9 cellular contexts compared by ENCODE assay signal in the genomic region with DNA sequence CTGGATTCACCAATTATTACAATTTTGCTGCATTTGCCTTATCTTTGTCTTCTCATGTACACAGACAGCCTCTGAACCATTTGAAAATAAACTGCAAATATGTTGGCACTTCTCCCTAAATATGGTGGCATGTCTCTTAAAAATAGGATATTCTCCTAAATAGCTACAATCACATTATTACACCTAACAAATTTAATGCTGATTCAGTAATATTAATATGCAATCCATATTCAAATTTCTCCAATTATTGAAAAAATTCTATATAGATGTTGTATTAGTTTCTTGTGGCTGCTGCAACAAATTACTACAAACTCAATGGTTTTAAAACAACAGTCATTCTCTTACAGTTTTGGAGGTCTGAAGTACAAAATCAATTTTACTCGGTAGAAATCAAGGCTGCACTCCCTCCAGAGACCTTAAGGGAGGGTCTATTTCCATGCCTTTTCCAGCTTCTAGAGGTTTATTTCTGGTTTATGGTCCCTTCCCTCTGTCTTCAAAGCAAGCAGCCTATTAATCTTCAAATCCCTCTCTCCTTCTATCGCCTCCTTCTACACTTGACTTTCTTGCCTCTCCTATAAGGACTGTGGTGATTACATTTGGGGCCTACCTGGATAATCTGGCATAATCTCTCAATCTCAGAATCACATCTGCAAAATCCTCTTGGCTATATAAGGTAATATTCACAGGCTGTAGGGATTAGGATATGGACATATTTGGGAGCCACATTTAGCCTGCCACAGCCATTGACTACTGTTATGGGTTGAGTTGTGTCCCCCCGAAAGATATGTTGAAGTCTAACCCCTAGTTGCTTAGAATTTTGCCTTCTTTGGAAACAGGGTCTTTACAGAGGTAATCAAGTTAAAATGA. TPM values are rescaled to one million over a fixed set of nuclear protein-coding genes. Genes with fewer than 3 reads are reported as not detected.
DNase-seq lines count a peak whose midpoint lies in the region; ATAC-seq and TF ChIP-seq lines count a peak whose summit lies in the region.
"Had no signal": no experiment of that assay in that cellular context is flagged by ENCODE, and none has a peak within 500 bp of the region (broad histone marks: within the 10 kb centered on the region; RNA-seq: fewer than 3 reads in every experiment).

No MANE protein-coding gene starts in this region.

- H3K9me3 Mint-ChIP-seq in GM23338, result no peaks in the 10 kb centered on the region; the same call in 2 of the 3 replicates

- CTCF ChIA-PET in A673 (lab: Charles Lee), result no interaction called here

- H3K27me3 Mint-ChIP-seq in GM23338 (ENCODE audit: insufficient read depth, low read depth, poor library complexity), result peaks cover 19% of the 10 kb centered on the region

- POLR2A ChIA-PET in A673 (lab: Charles Lee; ENCODE audit: low non-redundant PET), result no interaction called here

- H2AFZ ChIP-seq in GM23338, result no peak overlapping the region

- H3K36me3 Mint-ChIP-seq in GM23338 (ENCODE audit: low read depth), result peaks cover 16% of the 10 kb centered on the region

- intact Hi-C loops in A673 (cut with micrococcal nuclease; ENCODE audit: unreplicated experiment), result no loop called here

- peaks cover 27% of the 10 kb centered on the region for H3K4me1 ChIP-seq in A673 (ENCODE audit: insufficient read depth, low read length, poor library complexity, severe bottlenecking)
- peaks cover 41% of the 10 kb centered on the region for H3K4me1 ChIP-seq in GM23338 (ENCODE audit: insufficient read depth)
- H3K4me1 ChIP-seq in RWPE2 (ENCODE audit: insufficient read depth, poor library complexity, severe bottlenecking), result peaks cover 45% of the 10 kb centered on the region

- H3K79me2 ChIP-seq in GM23338 (replicated peaks; ENCODE audit: insufficient read depth), result peaks cover 65% of the 10 kb centered on the region

- H3K4me2 ChIP-seq in GM23338, result peak overlapping the region; percentile 95

- no peaks in the 10 kb centered on the region for H3K9me3 ChIP-seq in A673 (ENCODE audit: low read depth, low read length, poor library complexity, severe bottlenecking)
- H3K9me3 ChIP-seq in RWPE2 (ENCODE audit: severe bottlenecking), result no peaks in the 10 kb centered on the region

- H3K36me3 ChIP-seq in A673 (ENCODE audit: insufficient read depth, low read length, poor library complexity, severe bottlenecking) (no peaks in the 10 kb centered on the region), GM23338 (ENCODE audit: insufficient read depth) (no peaks in the 10 kb centered on the region), RWPE2 (ENCODE audit: low read depth) (peaks cover 26% of the 10 kb centered on the region)
- H3K36me3 ChIP-seq: cardiac muscle cell had no signal

- BruUV-seq in A673 (replicated peaks; lab: Mats Ljungman, UMichigan), result no TSS peak

- no peak overlapping the region for H3K4me3 ChIP-seq in A673 (ENCODE audit: low read depth, low read length, poor library complexity, severe bottlenecking)
- peak overlapping the region; percentile 96 for H3K4me3 ChIP-seq in GM23338
- no peak overlapping the region for H3K4me3 ChIP-seq in RWPE2 (ENCODE audit: severe bottlenecking)

- ATAC-seq in GM23338 (no peak), RWPE2 (ENCODE audit: low read depth) (no peak), HG03457 (IDR thresholded peaks at IDR 0.05; ENCODE audit: unreplicated experiment) (no peak), HG02798 (IDR thresholded peaks at IDR 0.05; ENCODE audit: poor library complexity, unreplicated experiment) (no peak)

- H3K4me3 Mint-ChIP-seq in GM23338, result peak overlapping the region; percentile 67

- TF ChIP-seq CTCF in A673 (conservative IDR thresholded peaks at IDR 0.05; ENCODE audit: low read depth, low read length), result no peak
- TF ChIP-seq CTCF in GM23338 (conservative IDR thresholded peaks at IDR 0.05; ENCODE audit: low read depth in 2 of 2), result no peak
- no peak for TF ChIP-seq CTCF in RWPE2 (IDR thresholded peaks at IDR 0.05; ENCODE audit: poor library complexity, severe bottlenecking)

- H3K27me3 ChIP-seq in A673 (replicated peaks; ENCODE audit: insufficient read depth, low read depth, low read length, poor library complexity) (no peaks in the 10 kb centered on the region), GM23338 (ENCODE audit: insufficient read depth) (no peaks in the 10 kb centered on the region), RWPE2 (ENCODE audit: insufficient read depth, poor library complexity, severe bottlenecking) (no peaks in the 10 kb centered on the region)
- H3K27me3 ChIP-seq: cardiac muscle cell had no signal

- H3F3A ChIP-seq in GM23338 (replicated peaks; ENCODE audit: low read depth), result peaks cover 7% of the 10 kb centered on the region; the same call in 1 of the 2 replicates

- H3K27ac ChIP-seq in A673 (ENCODE audit: low read depth, low read length, poor library complexity, severe bottlenecking), result peak overlapping the region; percentile 9
- peak overlapping the region; percentile 50 for H3K27ac ChIP-seq in GM23338 (ENCODE audit: low read depth)
- H3K27ac ChIP-seq in RWPE2 (ENCODE audit: poor library complexity, severe bottlenecking), result peak overlapping the region; percentile 83

- peaks cover 24% of the 10 kb centered on the region for H4K20me1 ChIP-seq in GM23338 (replicated peaks; ENCODE audit: insufficient read depth)

- peak overlapping the region; percentile 72 for H3K27ac Mint-ChIP-seq in GM23338

- DNase-seq in A673 (ENCODE audit: low spot score) (no peak), GM23338 (ENCODE audit: low spot score) (peak; percentile 7), RWPE2 (ENCODE audit: low spot score) (no peak), glomerular visceral epithelial cell (ENCODE audit: extremely low spot score) (peak; percentile 0), OCI-M1 (lab: John Stamatoyannopoulos, UW) (no peak), HPDE6-E6E7 (ENCODE audit: extremely low spot score) (no peak)

- no peaks in the 10 kb centered on the region for H3K9me2 ChIP-seq in GM23338 (ENCODE audit: insufficient read depth)

- H3K4me1 Mint-ChIP-seq in GM23338, result peaks cover 45% of the 10 kb centered on the region

TF ChIP-seq in GM23338, 12 proteins besides CTCF, POLR2A, EP300 and RAD21 (continues in another document):
- TF ChIP-seq CREB1 (CRISPR knock-in tag; IDR thresholded peaks at IDR 0.05; ENCODE audit: low read depth) (no peak), ZNF114 (CRISPR knock-in tag; IDR thresholded peaks at IDR 0.05) (no peak), ZNF331 (CRISPR knock-in tag; IDR thresholded peaks at IDR 0.05; ENCODE audit: low read depth) (no peak), STAT1 (IDR thresholded peaks at IDR 0.05; ENCODE audit: unreplicated experiment) (no peak), POLR2AphosphoS5 (IDR thresholded peaks at IDR 0.05; ENCODE audit: low read depth) (no peak), JUNB (IDR thresholded peaks at IDR 0.05; ENCODE audit: unreplicated experiment) (no peak), EZH2 (IDR thresholded peaks at IDR 0.05; ENCODE audit: low read depth, unreplicated experiment) (no peak), REST (IDR thresholded peaks at IDR 0.05; ENCODE audit: unreplicated experiment) (no peak), NANOG (IDR thresholded peaks at IDR 0.05; ENCODE audit: borderline replicate concordance) (no peak)
- TF ChIP-seq, protein P1, sequence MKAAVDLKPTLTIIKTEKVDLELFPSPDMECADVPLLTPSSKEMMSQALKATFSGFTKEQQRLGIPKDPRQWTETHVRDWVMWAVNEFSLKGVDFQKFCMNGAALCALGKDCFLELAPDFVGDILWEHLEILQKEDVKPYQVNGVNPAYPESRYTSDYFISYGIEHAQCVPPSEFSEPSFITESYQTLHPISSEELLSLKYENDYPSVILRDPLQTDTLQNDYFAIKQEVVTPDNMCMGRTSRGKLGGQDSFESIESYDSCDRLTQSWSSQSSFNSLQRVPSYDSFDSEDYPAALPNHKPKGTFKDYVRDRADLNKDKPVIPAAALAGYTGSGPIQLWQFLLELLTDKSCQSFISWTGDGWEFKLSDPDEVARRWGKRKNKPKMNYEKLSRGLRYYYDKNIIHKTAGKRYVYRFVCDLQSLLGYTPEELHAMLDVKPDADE (IDR thresholded peaks at IDR 0.05), result no peak

RNA-seq across cellular contexts. Expression of gene BOLA1, which starts 52.5 kb away (rescaled TPM):
- total RNA-seq in A673 (2021), result 15.7 and 18.8 TPM in 2 replicates
- total RNA-seq in GM23338 (2014; rRNA removed; shearing (Covaris generic)), result 13.4 and 18.4 TPM in 2 replicates
- 23.1 and 26.2 TPM in 2 replicates for polyA plus RNA-seq in GM23338 (2016; fragmentation: Nextera tagmentation; extraction: Ambion mirVana)

Comparison
In these comparisons a context has a peak if more than half of its experiments do, and no peak if none do; other contexts are left out.
1. DNase-seq: peak in GM23338 (single experiment) and glomerular visceral epithelial cell (single experiment); none in A673 (single experiment), RWPE2 (single experiment), OCI-M1 (single experiment) and HPDE6-E6E7 (single experiment).
2. H3K27ac ChIP-seq: peak in every context shown above with its lines; median percentile 83 in RWPE2; 50 in GM23338; 9 in A673.